Comparison of ENCODE assay signal across 24 cellular contexts in the genomic region with DNA sequence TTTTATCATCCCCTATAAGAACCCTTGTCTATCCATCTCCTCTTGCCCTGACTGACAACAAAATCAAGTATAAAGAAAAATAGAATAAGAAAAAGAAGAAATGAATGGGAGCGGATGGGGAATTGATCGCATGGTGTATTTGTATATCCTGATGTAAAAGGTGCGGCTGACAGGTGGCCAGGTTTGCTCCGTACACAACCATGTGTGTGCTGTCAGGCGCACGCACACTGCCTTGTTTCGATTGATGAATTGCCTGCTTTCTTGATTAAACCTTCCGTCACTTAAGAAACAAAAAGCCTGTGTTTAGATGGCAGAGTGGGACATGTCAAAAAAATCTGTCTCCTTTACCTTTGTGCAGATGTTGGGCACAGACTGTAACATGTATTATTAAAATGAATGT.
DNase-seq lines count a peak whose midpoint lies in the region; ATAC-seq and TF ChIP-seq lines count a peak whose summit lies in the region.
"Had no signal": no experiment of that assay in that cellular context is flagged by ENCODE, and none has a peak within 500 bp of the region (broad histone marks: within the 10 kb centered on the region; RNA-seq: fewer than 3 reads in every experiment).

No MANE protein-coding gene starts in this region.

- WGBS in SK-N-SH (ENCODE audit: low lambda C conversion rate): 99% methylated on average over 8 of the region's 8 CpGs

- DNase-seq in NCI-H2107 treated with DMSO at 0.1 percent for 48 hours (lab: John Stamatoyannopoulos, UW; ENCODE audit: unreplicated experiment): peak; percentile 51
- DNase-seq in NCI-H2107 (lab: John Stamatoyannopoulos, UW): no peak
- DNase-seq in NCI-H1417 treated with DMSO at 0.1 percent for 48 hours (lab: John Stamatoyannopoulos, UW): peak; percentile 88
- DNase-seq in NCI-H69 (lab: John Stamatoyannopoulos, UW): peak; percentile 80
- DNase-seq in progenitor cell of endocrine pancreas (ENCODE audit: low spot score, unreplicated experiment): no peak
- no peak for DNase-seq in SK-N-SH
- no peak for DNase-seq in NOMO-1 treated with dmso at 0.1 percent for 144 hours (lab: John Stamatoyannopoulos, UW; ENCODE audit: unreplicated experiment)
- DNase-seq: 8988T; ACHN; COR-L47; DMS53; HCEC 1CT; Karpas-422; NCI-H1092; NCI-H1436 treated with DMSO at 0.1 percent for 48 hours; NCI-H187 treated with DMSO at 0.1 percent for 48 hours; NCI-H524; NK-92 treated with Interleukin-12 subunit alpha and Interleukin-12 subunit beta, amount 100 ng/mL, for 24 hours; PC-9; SJCRH30; T-helper 2 cell had no signal

- H2AFZ ChIP-seq in SK-N-SH (ENCODE audit: low read depth): no peak overlapping the region
- H2AFZ ChIP-seq: PC-9 had no signal

- no peak for TF ChIP-seq EP300 in SK-N-SH (IDR thresholded peaks at IDR 0.05; ENCODE audit: borderline replicate concordance in 1 of 2, low read depth in 1 of 2, low read length in 1 of 2)

- no peak overlapping the region for H3K4me2 ChIP-seq in SK-N-SH
- H3K4me2 ChIP-seq: PC-9 had no signal

- H3K27ac ChIP-seq in SK-N-SH (ENCODE audit: low read depth in 2 of 2, low read length in 1 of 2): no peak overlapping the region
- H3K27ac ChIP-seq: PC-9, SJCRH30 had no signal

- peaks cover 0 to 4% of the 10 kb centered on the region in 2 experiments; a peak in 1 of 4 replicates for H3K4me1 ChIP-seq in SK-N-SH (ENCODE audit: control insufficient read depth in 1 of 2, insufficient read depth in 2 of 2, low read depth in 1 of 2, low read length in 1 of 2)
- H3K4me1 ChIP-seq: SJCRH30 had no signal

- no peaks in the 10 kb centered on the region for H4K20me1 ChIP-seq in SK-N-SH (ENCODE audit: insufficient read depth)

- no peaks in the 10 kb centered on the region for H3K27me3 ChIP-seq in SK-N-SH (ENCODE audit: insufficient read depth)
- H3K27me3 ChIP-seq: SJCRH30 had no signal

- H3K27ac Mint-ChIP-seq in progenitor cell of endocrine pancreas: peak overlapping the region; percentile 69

- H3F3A ChIP-seq in SK-N-SH (replicated peaks; ENCODE audit: insufficient read depth): peaks cover 2% of the 10 kb centered on the region

- TF ChIP-seq CTCF in progenitor cell of endocrine pancreas (IDR thresholded peaks at IDR 0.05; ENCODE audit: unreplicated experiment) (no peak), SK-N-SH (IDR thresholded peaks at IDR 0.05) (no peak)

- CTCF ChIA-PET in SK-N-SH (lab: Yijun Ruan, JAX): no interaction called here

- no peak overlapping the region for H3K4me3 ChIP-seq in SK-N-SH (ENCODE audit: low read depth in 2 of 2, low read length in 1 of 2)
- H3K4me3 ChIP-seq: GM12878, PC-9, SJCRH30 had no signal

- no peak for ATAC-seq in GM18502 (IDR thresholded peaks at IDR 0.05; ENCODE audit: poor library complexity, unreplicated experiment)
- ATAC-seq: GM12878, Right ventricle myocardium inferior had no signal

- H3K9me3 Mint-ChIP-seq in progenitor cell of endocrine pancreas (ENCODE audit: low read depth): no peaks in the 10 kb centered on the region

- H3K36me3 ChIP-seq in SK-N-SH (replicated peaks in 1 of 2; ENCODE audit: control insufficient read depth in 1 of 2, insufficient read depth in 2 of 2, low read length in 1 of 2): peaks cover 4 to 5% of the 10 kb centered on the region in 2 experiments

- TF ChIP-seq RAD21 in SK-N-SH (IDR thresholded peaks at IDR 0.05; ENCODE audit: low read length): no peak

- H3K4me3 Mint-ChIP-seq in progenitor cell of endocrine pancreas (ENCODE audit: low read depth): no peak overlapping the region

- no peak overlapping the region for H3K9ac ChIP-seq in SK-N-SH

- no peaks in the 10 kb centered on the region for H3K9me2 ChIP-seq in SK-N-SH

- H3K79me2 ChIP-seq in SK-N-SH (ENCODE audit: insufficient read depth): no peaks in the 10 kb centered on the region

- POLR2A ChIA-PET in SK-N-SH (lab: Yijun Ruan, JAX): no interaction called here

- peaks cover 25% of the 10 kb centered on the region for H3K36me3 Mint-ChIP-seq in progenitor cell of endocrine pancreas (ENCODE audit: insufficient read depth)

- H3K27me3 Mint-ChIP-seq in progenitor cell of endocrine pancreas: peaks cover 65% of the 10 kb centered on the region

- H3K9me3 ChIP-seq in SK-N-SH: no peaks in the 10 kb centered on the region
- H3K9me3 ChIP-seq: SJCRH30 had no signal

- peaks cover 16% of the 10 kb centered on the region for H3K4me1 Mint-ChIP-seq in progenitor cell of endocrine pancreas (ENCODE audit: low read depth)

TF ChIP-seq in SK-N-SH, 30 proteins besides CTCF, POLR2A, EP300 and RAD21:
- TF ChIP-seq, protein P1, sequence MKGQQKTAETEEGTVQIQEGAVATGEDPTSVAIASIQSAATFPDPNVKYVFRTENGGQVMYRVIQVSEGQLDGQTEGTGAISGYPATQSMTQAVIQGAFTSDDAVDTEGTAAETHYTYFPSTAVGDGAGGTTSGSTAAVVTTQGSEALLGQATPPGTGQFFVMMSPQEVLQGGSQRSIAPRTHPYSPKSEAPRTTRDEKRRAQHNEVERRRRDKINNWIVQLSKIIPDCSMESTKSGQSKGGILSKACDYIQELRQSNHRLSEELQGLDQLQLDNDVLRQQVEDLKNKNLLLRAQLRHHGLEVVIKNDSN (IDR thresholded peaks at IDR 0.05; ENCODE audit: borderline replicate concordance, low read depth): no peak
TF ChIP-seq in SK-N-SH: peak in this region for 0.

Comparison
In these comparisons a context has a peak if more than half of its experiments do, and no peak if none do; other contexts are left out.
1. DNase-seq: peak in NCI-H2107 treated with DMSO at 0.1 percent for 48 hours (single experiment), NCI-H1417 treated with DMSO at 0.1 percent for 48 hours (single experiment) and NCI-H69 (single experiment); none in NCI-H2107 (single experiment), progenitor cell of endocrine pancreas (single experiment), SK-N-SH (single experiment) and NOMO-1 treated with dmso at 0.1 percent for 144 hours (single experiment).